ENCODE assay signal across 36 cellular contexts in the genomic region with DNA sequence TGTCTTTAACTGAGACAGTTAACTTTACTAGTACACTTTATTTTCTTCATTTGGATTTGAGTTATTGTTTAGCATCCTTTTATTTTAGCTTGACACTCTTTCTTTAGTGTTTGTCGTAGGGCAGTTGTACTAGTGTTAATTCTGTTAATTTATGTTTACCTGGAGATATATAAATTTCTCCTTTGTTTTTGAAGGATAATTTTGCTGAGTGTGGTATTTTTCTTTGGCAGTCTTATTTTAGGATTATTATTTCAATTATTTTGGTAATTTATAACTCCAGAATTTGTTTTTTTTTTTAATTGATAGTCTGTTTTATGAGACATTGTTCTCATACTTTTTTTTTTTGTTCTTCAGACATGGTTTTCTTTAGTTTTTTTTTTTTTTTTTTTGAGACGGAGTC.
"Had no signal": no experiment of that assay in that cellular context is flagged by ENCODE, and none has a peak within 500 bp of the region (broad histone marks: within the 10 kb centered on the region; RNA-seq: fewer than 3 reads in every experiment).

No MANE protein-coding gene starts in this region.

- H3K9me3 Mint-ChIP-seq: activated CD4-positive, alpha-beta T cell treated with anti-CD3 and anti-CD28 coated beads, Interleukin-2, amount 10 ng/mL, durations not matched to agents 24 days and 14 days; activated T-cell treated with anti-CD3 and anti-CD28 coated beads, Interleukin-2, amount 50 U/mL, for 4 hours; activated T-helper 17 cell treated with anti-CD3 and anti-CD28 coated beads, Interleukin-2, amount 50 U/mL, for 72 hours had no signal

- H3K36me3 Mint-ChIP-seq: activated CD4-positive, alpha-beta memory T cell treated with anti-CD3 and anti-CD28 coated beads for 36 hours; activated naive CD8-positive, alpha-beta T cell treated with anti-CD3 and anti-CD28 coated beads for 36 hours had no signal

- H3K4me1 ChIP-seq: adrenal gland, body of pancreas, breast epithelium had no signal

- FAIRE-seq: astrocyte, TTC549 had no signal

- H3K27ac Mint-ChIP-seq: activated B cell treated with CpG ODN at 0.5 μM for 24 hours; activated CD4-positive, alpha-beta memory T cell treated with anti-CD3 and anti-CD28 coated beads for 36 hours; activated CD4-positive, alpha-beta T cell treated with anti-CD3 and anti-CD28 coated beads, Interleukin-2, amount 10 ng/mL, durations not matched to agents 24 days and 14 days; activated CD8-positive, alpha-beta T cell treated with anti-CD3 and anti-CD28 coated beads for 36 hours; activated naive CD4-positive, alpha-beta T cell treated with anti-CD3 and anti-CD28 coated beads for 36 hours; activated naive CD8-positive, alpha-beta T cell treated with anti-CD3 and anti-CD28 coated beads for 36 hours; activated T-cell treated with anti-CD3 and anti-CD28 coated beads, Interleukin-2, amount 50 U/mL, for 72 hours; activated T-helper 1 cell treated with anti-CD3 and anti-CD28 coated beads, Interleukin-12 subunit alpha, Interleukin-12 subunit beta, Interleukin-2, Interleukin-4 antibody, amounts not matched to agents 30 ng/mL and 10 ng/mL and 1 ng/mL, durations not matched to agents 14 hours and 24 hours and 36 hours; activated T-helper 17 cell treated with anti-CD3 and anti-CD28 coated beads, Interleukin-2, amount 50 U/mL, for 72 hours; T-helper 1 cell treated with Interleukin-12 subunit alpha and Interleukin-12 subunit beta and Interleukin-4 antibody, amounts not matched to agents 30 μg/mL and 1 μg/mL, for 36 hours; T-helper 2 cell treated with Interferon-gamma antibody and Interleukin-4, amounts not matched to agents 5 μg/mL and 100 μg/mL, for 36 hours had no signal

- H3K4me3 Mint-ChIP-seq: activated B cell treated with CpG ODN at 0.5 μM for 24 hours; activated CD4-positive, alpha-beta memory T cell treated with anti-CD3 and anti-CD28 coated beads for 36 hours; activated CD4-positive, alpha-beta T cell treated with anti-CD3 and anti-CD28 coated beads, Interleukin-2, amount 10 ng/mL, durations not matched to agents 24 days and 14 days; activated CD8-positive, alpha-beta T cell treated with anti-CD3 and anti-CD28 coated beads for 36 hours; activated naive CD4-positive, alpha-beta T cell treated with anti-CD3 and anti-CD28 coated beads for 36 hours; activated naive CD8-positive, alpha-beta T cell treated with anti-CD3 and anti-CD28 coated beads for 36 hours; activated T-cell treated with anti-CD3 and anti-CD28 coated beads, Interleukin-2, amount 50 U/mL, for 4 hours; activated T-cell treated with anti-CD3 and anti-CD28 coated beads, Interleukin-2, amount 50 U/mL, for 72 hours; activated T-helper 1 cell treated with anti-CD3 and anti-CD28 coated beads, Interleukin-12 subunit alpha, Interleukin-12 subunit beta, Interleukin-2, Interleukin-4 antibody, amounts not matched to agents 30 ng/mL and 10 ng/mL and 1 ng/mL, durations not matched to agents 14 hours and 24 hours and 36 hours; activated T-helper 17 cell treated with anti-CD3 and anti-CD28 coated beads, Interleukin-2, amount 50 U/mL, for 72 hours; T-helper 1 cell treated with Interleukin-12 subunit alpha and Interleukin-12 subunit beta and Interleukin-4 antibody, amounts not matched to agents 30 μg/mL and 1 μg/mL, for 36 hours; T-helper 2 cell treated with Interferon-gamma antibody and Interleukin-4, amounts not matched to agents 5 μg/mL and 100 μg/mL, for 36 hours had no signal

- H3K27ac ChIP-seq: adrenal gland, body of pancreas, brain microvascular endothelial cell, breast epithelium, VCaP had no signal

- H3K36me3 ChIP-seq: adrenal gland, brain microvascular endothelial cell, breast epithelium had no signal

- ATAC-seq: activated CD8-positive, alpha-beta T cell treated with anti-CD3 and anti-CD28 coated beads for 36 hours; activated naive CD4-positive, alpha-beta T cell treated with anti-CD3 and anti-CD28 coated beads, Interleukin-2, amount 50 U/mL, for 72 hours; activated T-cell treated with anti-CD3 and anti-CD28 coated beads, Interleukin-2, amount 50 U/mL, for 4 hours; activated T-cell treated with anti-CD3 and anti-CD28 coated beads, Interleukin-2, amount 50 U/mL, for 72 hours; activated T-helper 17 cell treated with anti-CD3 and anti-CD28 coated beads, Interleukin-2, amount 50 U/mL, for 72 hours; body of pancreas had no signal

- H3K9me3 ChIP-seq: adrenal gland, body of pancreas, breast epithelium had no signal

- H3K27me3 Mint-ChIP-seq: activated B cell treated with CpG ODN at 0.5 μM for 24 hours; activated CD4-positive, alpha-beta memory T cell treated with anti-CD3 and anti-CD28 coated beads for 36 hours; activated CD4-positive, alpha-beta T cell treated with anti-CD3 and anti-CD28 coated beads, Interleukin-2, amount 10 ng/mL, durations not matched to agents 24 days and 14 days; activated CD8-positive, alpha-beta T cell treated with anti-CD3 and anti-CD28 coated beads for 36 hours; activated naive CD8-positive, alpha-beta T cell treated with anti-CD3 and anti-CD28 coated beads for 36 hours; activated T-helper 17 cell treated with anti-CD3 and anti-CD28 coated beads, Interleukin-2, amount 50 U/mL, for 72 hours had no signal

- DNase-seq: activated B cell treated with CpG ODN at 0.5 μM for 24 hours; activated CD4-positive, alpha-beta memory T cell treated with anti-CD3 and anti-CD28 coated beads for 36 hours; activated CD4-positive, alpha-beta T cell treated with anti-CD3 and anti-CD28 coated beads for 4 hours; activated CD4-positive, alpha-beta T cell treated with anti-CD3 and anti-CD28 coated beads, Interleukin-2, amount 10 ng/mL, durations not matched to agents 24 days and 14 days; activated CD4-positive, alpha-beta T cell treated with anti-CD3 and anti-CD28 coated beads, Interleukin-2, amount 50 U/mL, for 1 hour; activated CD4-positive, alpha-beta T cell treated with anti-CD3 and anti-CD28 coated beads, Interleukin-2, amount 50 U/mL, for 4 hours; activated CD4-positive, CD25-positive, alpha-beta regulatory T cell treated with anti-CD3 and anti-CD28 coated beads, Interleukin-2, amount 50 U/mL, for 72 hours; activated CD8-positive, alpha-beta memory T cell treated with anti-CD3 and anti-CD28 coated beads, Interleukin-2, amount 50 U/mL, for 4 hours; activated CD8-positive, alpha-beta T cell treated with anti-CD3 and anti-CD28 coated beads for 36 hours; activated effector memory CD4-positive, alpha-beta T cell treated with anti-CD3 and anti-CD28 coated beads, Interleukin-2, amount 50 U/mL, for 16 hours; activated gamma-delta T cell treated with Interleukin-2 at 50 U/mL for 16 hours; activated naive CD4-positive, alpha-beta T cell; activated naive CD4-positive, alpha-beta T cell treated with anti-CD3 and anti-CD28 coated beads for 36 hours; activated naive CD4-positive, alpha-beta T cell treated with anti-CD3 and anti-CD28 coated beads, Interleukin-2, amount 50 U/mL, for 16 hours; activated naive CD8-positive, alpha-beta T cell treated with anti-CD3 and anti-CD28 coated beads for 36 hours; activated T-cell treated with anti-CD3 and anti-CD28 coated beads for 4 hours; activated T-cell treated with anti-CD3 and anti-CD28 coated beads, Interleukin-2, amount 50 U/mL, for 1 hour; activated T-cell treated with anti-CD3 and anti-CD28 coated beads, Interleukin-2, amount 50 U/mL, for 4 hours; activated T-cell treated with anti-CD3 and anti-CD28 coated beads, Interleukin-2, amount 50 U/mL, for 72 hours; adrenal gland; amniotic stem cell; aorta; body of pancreas; brain microvascular endothelial cell; central memory CD4-positive, alpha-beta T cell; T-helper 2 cell; T-helper 9 cell had no signal

- H3K27me3 ChIP-seq: adrenal gland, body of pancreas, brain microvascular endothelial cell, breast epithelium had no signal

- H3K4me1 Mint-ChIP-seq: activated B cell treated with CpG ODN at 0.5 μM for 24 hours; activated CD4-positive, alpha-beta T cell treated with anti-CD3 and anti-CD28 coated beads, Interleukin-2, amount 10 ng/mL, durations not matched to agents 24 days and 14 days; activated naive CD8-positive, alpha-beta T cell treated with anti-CD3 and anti-CD28 coated beads for 36 hours; activated T-helper 17 cell treated with anti-CD3 and anti-CD28 coated beads, Interleukin-2, amount 50 U/mL, for 72 hours had no signal

- H3K4me3 ChIP-seq: adrenal gland, body of pancreas, breast epithelium had no signal
